In genomic region chr9:116411506-116411905, GRCh38 we compare ENCODE assay signal across 37 cellular contexts.
"Had no signal": no experiment of that assay in that cellular context is flagged by ENCODE, and none has a peak within 500 bp of the region (broad histone marks: within the 10 kb centered on the region; RNA-seq: fewer than 3 reads in every experiment).

No MANE protein-coding gene starts in this region.

- FAIRE-seq: astrocyte, TTC549 had no signal

- H3K27ac ChIP-seq: adrenal gland, body of pancreas, brain microvascular endothelial cell, breast epithelium, cardiac muscle cell, WERI-Rb-1 had no signal

- H3K4me1 ChIP-seq: adrenal gland, body of pancreas, breast epithelium had no signal

- H3K4me3 ChIP-seq: adrenal gland, body of pancreas, breast epithelium, cardiac muscle cell had no signal

- DNase-seq: activated CD4-positive, alpha-beta memory T cell treated with anti-CD3 and anti-CD28 coated beads for 36 hours; activated CD4-positive, alpha-beta T cell treated with anti-CD3 and anti-CD28 coated beads for 1 hour; activated CD4-positive, alpha-beta T cell treated with anti-CD3 and anti-CD28 coated beads for 36 hours; activated CD4-positive, alpha-beta T cell treated with anti-CD3 and anti-CD28 coated beads for 48 hours; activated CD4-positive, alpha-beta T cell treated with anti-CD3 and anti-CD28 coated beads, Interleukin-2, amount 10 ng/mL, durations not matched to agents 7 days and 5 days; activated CD4-positive, CD25-positive, alpha-beta regulatory T cell; activated CD8-positive, alpha-beta memory T cell treated with anti-CD3 and anti-CD28 coated beads, Interleukin-2, amount 50 U/mL, for 4 hours; activated CD8-positive, alpha-beta T cell treated with anti-CD3 and anti-CD28 coated beads for 36 hours; activated effector memory CD4-positive, alpha-beta T cell treated with anti-CD3 and anti-CD28 coated beads, Interleukin-2, amount 50 U/mL, for 16 hours; activated gamma-delta T cell treated with Interleukin-2 at 50 U/mL for 16 hours; activated naive CD4-positive, alpha-beta T cell; activated naive CD4-positive, alpha-beta T cell treated with anti-CD3 and anti-CD28 coated beads for 36 hours; activated naive CD4-positive, alpha-beta T cell treated with anti-CD3 and anti-CD28 coated beads, Interleukin-2, amount 50 U/mL, for 16 hours; activated naive CD8-positive, alpha-beta T cell treated with anti-CD3 and anti-CD28 coated beads for 36 hours; activated T-cell treated with anti-CD3 and anti-CD28 coated beads for 4 hours; activated T-cell treated with anti-CD3 and anti-CD28 coated beads, Interleukin-2, amount 50 U/mL, for 1 hour; activated T-cell treated with anti-CD3 and anti-CD28 coated beads, Interleukin-2, amount 50 U/mL, for 4 hours; activated T-cell treated with anti-CD3 and anti-CD28 coated beads, Interleukin-2, amount 50 U/mL, for 72 hours; adrenal gland; amniotic stem cell; aorta; body of pancreas; brain microvascular endothelial cell; caudate nucleus; cerebellar nuclear complex; T-helper 1 cell; T-helper 2 cell; T-helper 9 cell; WERI-Rb-1 had no signal

- H3K27me3 ChIP-seq: adrenal gland, body of pancreas, brain microvascular endothelial cell, breast epithelium, cardiac muscle cell had no signal

- H3K9me3 ChIP-seq: adrenal gland, body of pancreas, breast epithelium had no signal

- ATAC-seq: activated CD4-positive, alpha-beta T cell treated with anti-CD3 and anti-CD28 coated beads for 36 hours; activated CD4-positive, CD25-positive, alpha-beta regulatory T cell treated with anti-CD3 and anti-CD28 coated beads, Interleukin-2, amount 50 U/mL, for 24 hours; activated CD8-positive, alpha-beta T cell treated with anti-CD3 and anti-CD28 coated beads for 36 hours; activated naive CD4-positive, alpha-beta T cell treated with anti-CD3 and anti-CD28 coated beads, Interleukin-2, amount 50 U/mL, for 72 hours; activated T-cell treated with anti-CD3 and anti-CD28 coated beads, Interleukin-2, amount 50 U/mL, for 4 hours; activated T-cell treated with anti-CD3 and anti-CD28 coated beads, Interleukin-2, amount 50 U/mL, for 72 hours; activated T-helper 17 cell treated with anti-CD3 and anti-CD28 coated beads, Interleukin-2, amount 50 U/mL, for 72 hours; body of pancreas; WTC11 had no signal

- H3K36me3 ChIP-seq: adrenal gland, brain microvascular endothelial cell, breast epithelium, cardiac muscle cell had no signal
